Comparison of ENCODE assay signal across 20 cellular contexts in the genomic region with DNA sequence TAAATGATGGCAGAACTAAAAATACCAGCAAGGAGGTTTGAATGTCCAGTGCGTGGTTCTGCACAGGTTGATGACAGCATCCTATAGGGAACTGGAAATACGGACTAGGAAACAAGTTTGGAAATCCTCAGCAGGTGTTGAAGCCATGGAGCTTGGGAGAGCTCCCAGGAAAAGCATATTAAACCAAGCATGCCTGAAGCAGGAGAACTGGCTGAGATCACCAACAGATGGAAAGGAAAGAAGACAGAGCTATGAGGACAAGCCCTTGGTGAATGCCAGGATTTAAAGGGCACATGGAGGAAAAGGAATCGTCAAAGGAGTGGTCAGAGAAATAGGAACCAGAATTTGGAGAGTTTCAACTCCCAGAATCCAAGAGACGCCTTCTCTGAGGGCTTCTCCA.
"Had no signal": no experiment of that assay in that cellular context is flagged by ENCODE, and none has a peak within 500 bp of the region (broad histone marks: within the 10 kb centered on the region; RNA-seq: fewer than 3 reads in every experiment).

No MANE protein-coding gene starts in this region.

- ATAC-seq: mucosa of descending colon; naive thymus-derived CD4-positive, alpha-beta T cell; natural killer cell treated with Interleukin-12 subunit alpha and Interleukin-12 subunit beta and Interleukin-15 and Interleukin-18, amount 100 ng/mL, for 72 hours; sciatic nerve had no signal

- H3K27me3 ChIP-seq: ovary, right atrium auricular region, tibial nerve, upper lobe of left lung, vagina had no signal

- H3K4me1 ChIP-seq: tibial nerve, vagina had no signal

- DNase-seq: hippocampal formation; immature natural killer cell; left ventricle myocardium inferior; midbrain; mucosa of descending colon; naive thymus-derived CD4-positive, alpha-beta T cell; ovary; stimulated activated CD4-positive, alpha-beta T cell treated with anti-CD3 and anti-CD28 coated beads, Interleukin-12 subunit alpha, Interleukin-12 subunit beta, amount 100 ng/mL, for 4 hours; stimulated activated CD4-positive, alpha-beta T cell treated with anti-CD3 and anti-CD28 coated beads, Interleukin-15, amount 100 ng/mL, for 24 hours; stimulated activated CD4-positive, alpha-beta T cell treated with anti-CD3 and anti-CD28 coated beads, Interleukin-2, amount 100 ng/mL, for 24 hours; stimulated activated CD4-positive, alpha-beta T cell treated with anti-CD3 and anti-CD28 coated beads, Interleukin-4, amount 100 ng/mL, for 1 hour; stimulated activated naive CD4-positive, alpha-beta T cell; upper lobe of left lung had no signal

- H3K4me3 ChIP-seq: left ventricle myocardium inferior, lung, mucosa of descending colon, ovary, right atrium auricular region, skin epidermis, tibial nerve, upper lobe of left lung, vagina had no signal

- H3K36me3 ChIP-seq: left ventricle myocardium inferior, ovary, right atrium auricular region, tibial nerve, upper lobe of left lung, vagina had no signal

- H3K9me3 ChIP-seq: ovary, vagina had no signal

- H3K27ac ChIP-seq: left ventricle myocardium inferior, ovary, right atrium auricular region, skin epidermis, tibial nerve, upper lobe of left lung, vagina had no signal
